30 cellular contexts compared by ENCODE assay signal in genomic region chr1:60963167-60963909, GRCh38.
DNase-seq lines count a peak whose midpoint lies in the region; ATAC-seq, FAIRE-seq and TF ChIP-seq lines count a peak whose summit lies in the region.
"Had no signal": no experiment of that assay in that cellular context is flagged by ENCODE, and none has a peak within 500 bp of the region (broad histone marks: within the 10 kb centered on the region; RNA-seq: fewer than 3 reads in every experiment).

No MANE protein-coding gene starts in this region.

- no peak overlapping the region for H3K27ac Mint-ChIP-seq in activated T-cell treated with anti-CD3 and anti-CD28 coated beads, Interleukin-2, amount 50 U/mL, for 72 hours
- H3K27ac Mint-ChIP-seq in activated T-cell treated with anti-CD3 and anti-CD28 coated beads, Interleukin-2, amount 50 U/mL, for 24 hours: no peak overlapping the region
- H3K27ac Mint-ChIP-seq in chondrocyte (ENCODE audit: unreplicated experiment) (peak overlapping the region; percentile 94), mesothelial cell of epicardium (peak overlapping the region; percentile 71)
- no peak overlapping the region for H3K27ac Mint-ChIP-seq in stimulated activated effector memory CD8-positive, alpha-beta T cell treated with anti-CD3 and anti-CD28 coated beads, Interleukin-12 subunit alpha, Interleukin-12 subunit beta, amount 100 ng/mL, for 72 hours
- H3K27ac Mint-ChIP-seq: activated naive CD4-positive, alpha-beta T cell treated with anti-CD3 and anti-CD28 coated beads, Interleukin-2, amount 10 ng/mL, durations not matched to agents 7 days and 5 days; CD14-positive monocyte had no signal

- no peak overlapping the region for H3K4me3 Mint-ChIP-seq in activated T-cell treated with anti-CD3 and anti-CD28 coated beads, Interleukin-2, amount 50 U/mL, for 72 hours
- H3K4me3 Mint-ChIP-seq in activated T-cell treated with anti-CD3 and anti-CD28 coated beads, Interleukin-2, amount 50 U/mL, for 24 hours: no peak overlapping the region
- peak overlapping the region; percentile 1 for H3K4me3 Mint-ChIP-seq in chondrocyte (ENCODE audit: unreplicated experiment)
- H3K4me3 Mint-ChIP-seq in mesothelial cell of epicardium: no peak overlapping the region
- no peak overlapping the region for H3K4me3 Mint-ChIP-seq in stimulated activated effector memory CD8-positive, alpha-beta T cell treated with anti-CD3 and anti-CD28 coated beads, Interleukin-12 subunit alpha, Interleukin-12 subunit beta, amount 100 ng/mL, for 72 hours
- H3K4me3 Mint-ChIP-seq: activated naive CD4-positive, alpha-beta T cell treated with anti-CD3 and anti-CD28 coated beads, Interleukin-2, amount 10 ng/mL, durations not matched to agents 7 days and 5 days; CD14-positive monocyte; naive thymus-derived CD8-positive, alpha-beta T cell had no signal

- no peaks in the 10 kb centered on the region for H3K36me3 ChIP-seq in psoas muscle (ENCODE audit: insufficient read depth in 1 of 2, low read depth in 1 of 2)
- H3K36me3 ChIP-seq: cardiac muscle cell, gastroesophageal sphincter, ovary, thoracic aorta had no signal

- H3K36me3 Mint-ChIP-seq in activated T-cell treated with anti-CD3 and anti-CD28 coated beads, Interleukin-2, amount 50 U/mL, for 72 hours (ENCODE audit: insufficient read depth in 2 of 2): peaks cover 10 to 13% of the 10 kb centered on the region in 2 donors
- no peaks in the 10 kb centered on the region for H3K36me3 Mint-ChIP-seq in activated T-cell treated with anti-CD3 and anti-CD28 coated beads, Interleukin-2, amount 50 U/mL, for 24 hours (ENCODE audit: low read depth)
- H3K36me3 Mint-ChIP-seq in chondrocyte (ENCODE audit: low read depth) (peaks cover 14% of the 10 kb centered on the region), mesothelial cell of epicardium (peaks cover 34% of the 10 kb centered on the region)
- no peaks in the 10 kb centered on the region for H3K36me3 Mint-ChIP-seq in stimulated activated effector memory CD8-positive, alpha-beta T cell treated with anti-CD3 and anti-CD28 coated beads, Interleukin-12 subunit alpha, Interleukin-12 subunit beta, amount 100 ng/mL, for 72 hours
- H3K36me3 Mint-ChIP-seq: activated naive CD4-positive, alpha-beta T cell treated with anti-CD3 and anti-CD28 coated beads, Interleukin-2, amount 10 ng/mL, durations not matched to agents 7 days and 5 days; CD14-positive monocyte had no signal

- H3K4me1 Mint-ChIP-seq in activated T-cell treated with anti-CD3 and anti-CD28 coated beads, Interleukin-2, amount 50 U/mL, for 72 hours (ENCODE audit: low read depth): peaks cover 5% of the 10 kb centered on the region
- H3K4me1 Mint-ChIP-seq in activated T-cell treated with anti-CD3 and anti-CD28 coated beads, Interleukin-2, amount 50 U/mL, for 24 hours (ENCODE audit: low read depth): no peaks in the 10 kb centered on the region
- H3K4me1 Mint-ChIP-seq in chondrocyte (ENCODE audit: low read depth): peaks cover 68% of the 10 kb centered on the region
- H3K4me1 Mint-ChIP-seq in mesothelial cell of epicardium: peaks cover 34% of the 10 kb centered on the region
- H3K4me1 Mint-ChIP-seq in stimulated activated effector memory CD8-positive, alpha-beta T cell treated with anti-CD3 and anti-CD28 coated beads, Interleukin-12 subunit alpha, Interleukin-12 subunit beta, amount 100 ng/mL, for 72 hours: no peaks in the 10 kb centered on the region
- H3K4me1 Mint-ChIP-seq: activated naive CD4-positive, alpha-beta T cell treated with anti-CD3 and anti-CD28 coated beads, Interleukin-2, amount 10 ng/mL, durations not matched to agents 7 days and 5 days; naive thymus-derived CD8-positive, alpha-beta T cell had no signal

- no peak overlapping the region for H3K27ac ChIP-seq in psoas muscle
- H3K27ac ChIP-seq: cardiac muscle cell, gastroesophageal sphincter, hepatocyte, ovary had no signal

- H3K4me1 ChIP-seq in psoas muscle: no peaks in the 10 kb centered on the region
- H3K4me1 ChIP-seq: gastroesophageal sphincter had no signal

- peak; percentile 11 to 44 for ATAC-seq in activated T-cell treated with anti-CD3 and anti-CD28 coated beads, Interleukin-2, amount 50 U/mL, for 72 hours (replicated peaks in 1 of 2)
- peak; percentile 51 for ATAC-seq in stimulated activated effector memory CD8-positive, alpha-beta T cell treated with anti-CD3 and anti-CD28 coated beads, Interleukin-12 subunit alpha, Interleukin-12 subunit beta, amount 100 ng/mL, for 72 hours
- ATAC-seq in psoas muscle: no peak
- ATAC-seq: gastroesophageal sphincter; left lobe of liver; naive thymus-derived CD8-positive, alpha-beta T cell; Panc1 had no signal

- TF ChIP-seq CTCF in chondrocyte (IDR thresholded peaks at IDR 0.05): no peak
- TF ChIP-seq CTCF in mesothelial cell of epicardium (IDR thresholded peaks at IDR 0.05; ENCODE audit: unreplicated experiment): no peak
- no peak for TF ChIP-seq CTCF in psoas muscle (IDR thresholded peaks at IDR 0.05)

- no peak for TF ChIP-seq POLR2A in GM12891 (IDR thresholded peaks at IDR 0.05; ENCODE audit: low read depth, low read length)

- peaks cover 8 to 13% of the 10 kb centered on the region in 2 donors for H3K9me3 Mint-ChIP-seq in activated T-cell treated with anti-CD3 and anti-CD28 coated beads, Interleukin-2, amount 50 U/mL, for 72 hours
- peaks cover 23% of the 10 kb centered on the region for H3K9me3 Mint-ChIP-seq in activated T-cell treated with anti-CD3 and anti-CD28 coated beads, Interleukin-2, amount 50 U/mL, for 24 hours
- peaks cover 16% of the 10 kb centered on the region for H3K9me3 Mint-ChIP-seq in chondrocyte (ENCODE audit: low read depth)
- peaks cover 30% of the 10 kb centered on the region for H3K9me3 Mint-ChIP-seq in mesothelial cell of epicardium
- H3K9me3 Mint-ChIP-seq in stimulated activated effector memory CD8-positive, alpha-beta T cell treated with anti-CD3 and anti-CD28 coated beads, Interleukin-12 subunit alpha, Interleukin-12 subunit beta, amount 100 ng/mL, for 72 hours: peaks cover 11% of the 10 kb centered on the region

- WGBS in psoas muscle, 3 donors: 62 to 84% (median 65%) methylated on average over 6 of the region's 6 CpGs

- no peak overlapping the region for H3K4me3 ChIP-seq in psoas muscle
- H3K4me3 ChIP-seq: cardiac muscle cell, gastroesophageal sphincter, hepatocyte, ovary, thoracic aorta had no signal

- H3K27me3 ChIP-seq in psoas muscle (ENCODE audit: insufficient read depth in 3 of 3, low read length in 2 of 3): no peaks in the 10 kb centered on the region
- H3K27me3 ChIP-seq: cardiac muscle cell, gastroesophageal sphincter, hepatocyte, ovary had no signal

- intact Hi-C loops in psoas muscle (cut with DNase I): no loop called here

- peaks cover 27% of the 10 kb centered on the region for H3K27me3 Mint-ChIP-seq in activated T-cell treated with anti-CD3 and anti-CD28 coated beads, Interleukin-2, amount 50 U/mL, for 72 hours (ENCODE audit: low read depth)
- H3K27me3 Mint-ChIP-seq in activated T-cell treated with anti-CD3 and anti-CD28 coated beads, Interleukin-2, amount 50 U/mL, for 24 hours: peaks cover 39% of the 10 kb centered on the region
- H3K27me3 Mint-ChIP-seq in chondrocyte (ENCODE audit: low read depth) (no peaks in the 10 kb centered on the region), mesothelial cell of epicardium (ENCODE audit: low read depth) (no peaks in the 10 kb centered on the region)

- no peak for DNase-seq in activated T-cell treated with anti-CD3 and anti-CD28 coated beads, Interleukin-2, amount 50 U/mL, for 72 hours
- no peak for DNase-seq in activated T-cell treated with anti-CD3 and anti-CD28 coated beads, Interleukin-2, amount 50 U/mL, for 24 hours
- DNase-seq in chondrocyte (ENCODE audit: low spot score) (no peak), mesothelial cell of epicardium (ENCODE audit: low spot score in 2 of 2, unreplicated experiment in 2 of 2) (no peak), GM12891 (ENCODE audit: insufficient read length, low spot score) (no peak), psoas muscle (no peak), NCI-H2029 (lab: John Stamatoyannopoulos, UW) (no peak)
- no peak for DNase-seq in stimulated activated effector memory CD8-positive, alpha-beta T cell treated with anti-CD3 and anti-CD28 coated beads, Interleukin-12 subunit alpha, Interleukin-12 subunit beta, amount 100 ng/mL, for 72 hours (ENCODE audit: low spot score in 2 of 2)
- DNase-seq: 8988T; activated CD4-positive, alpha-beta T cell treated with anti-CD3 and anti-CD28 coated beads, Interleukin-2, amount 50 U/mL, for 1 hour; activated naive CD4-positive, alpha-beta T cell treated with anti-CD3 and anti-CD28 coated beads, Interleukin-2, amount 10 ng/mL, durations not matched to agents 7 days and 5 days; IMR-90; naive thymus-derived CD8-positive, alpha-beta T cell; NCI-H1105; NCI-H2029 treated with DMSO at 0.1 percent for 48 hours; NCI-H69; ovary; SIG-M5; stimulated activated naive CD4-positive, alpha-beta T cell treated with Interleukin-2 at 50 U/mL for 16 hours; SW 1271; T1000 had no signal

- peaks cover 4% of the 10 kb centered on the region for H3K9me3 ChIP-seq in psoas muscle

- FAIRE-seq in GM12891 (lab: Jason Lieb, UNC): no peak
- FAIRE-seq: endometrium, H1 had no signal

TF ChIP-seq in GM12891, 5 proteins besides CTCF, POLR2A, EP300 and RAD21:
- TF ChIP-seq POLR2AphosphoS5 (IDR thresholded peaks at IDR 0.05; ENCODE audit: low read depth, low read length) (no peak), PAX5 (IDR thresholded peaks at IDR 0.05; ENCODE audit: insufficient read depth, low read length, severe bottlenecking) (no peak), POU2F2 (IDR thresholded peaks at IDR 0.05; ENCODE audit: low read depth, low read length) (no peak), SPI1 (IDR thresholded peaks at IDR 0.05; ENCODE audit: low read depth, low read length) (no peak), TAF1 (IDR thresholded peaks at IDR 0.05; ENCODE audit: low read depth, low read length) (no peak)

Comparison
In these comparisons a context has a peak if more than half of its experiments do, and no peak if none do; other contexts are left out.
1. ATAC-seq: peak in activated T-cell treated with anti-CD3 and anti-CD28 coated beads, Interleukin-2, amount 50 U/mL, for 72 hours (2 of 2) and stimulated activated effector memory CD8-positive, alpha-beta T cell treated with anti-CD3 and anti-CD28 coated beads, Interleukin-12 subunit alpha, Interleukin-12 subunit beta, amount 100 ng/mL, for 72 hours (single experiment); none in psoas muscle (0 of 4).
2. H3K27ac Mint-ChIP-seq: peak in chondrocyte (single experiment) and mesothelial cell of epicardium (single experiment); none in activated T-cell treated with anti-CD3 and anti-CD28 coated beads, Interleukin-2, amount 50 U/mL, for 72 hours (single experiment), activated T-cell treated with anti-CD3 and anti-CD28 coated beads, Interleukin-2, amount 50 U/mL, for 24 hours (single experiment) and stimulated activated effector memory CD8-positive, alpha-beta T cell treated with anti-CD3 and anti-CD28 coated beads, Interleukin-12 subunit alpha, Interleukin-12 subunit beta, amount 100 ng/mL, for 72 hours (single experiment).